ENCODE assay signal across 15 cellular contexts in the genomic region with DNA sequence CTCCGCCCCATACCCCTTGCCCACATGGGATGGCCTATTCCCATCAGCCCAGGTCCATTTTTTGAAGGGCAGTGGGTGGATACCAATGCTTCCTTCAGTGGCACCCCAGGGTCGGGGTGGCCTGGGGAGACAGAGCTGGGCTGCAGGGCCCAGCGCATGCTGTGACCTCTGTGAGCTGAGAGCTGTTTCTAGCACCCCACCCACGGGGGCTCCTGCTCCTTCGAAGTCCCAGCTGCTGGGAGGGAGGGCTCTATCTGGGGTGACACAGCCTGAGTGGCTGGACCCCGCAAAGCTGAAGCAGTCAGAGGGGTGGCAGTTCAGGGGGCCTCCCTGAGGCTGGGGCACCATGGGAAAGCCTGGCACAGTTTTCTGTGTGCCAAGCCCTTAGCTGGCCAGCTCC.
"Had no signal": no experiment of that assay in that cellular context is flagged by ENCODE, and none has a peak within 500 bp of the region (broad histone marks: within the 10 kb centered on the region; RNA-seq: fewer than 3 reads in every experiment).

No MANE protein-coding gene starts in this region.

- H3K9ac ChIP-seq: neural progenitor cell, parathyroid adenoma had no signal

- DNase-seq: effector memory CD4-positive, alpha-beta T cell; natural killer cell; occipital lobe; stimulated activated CD4-positive, alpha-beta T cell treated with anti-CD3 and anti-CD28 coated beads, Interleukin-15, amount 100 ng/mL, for 24 hours; stimulated activated CD4-positive, alpha-beta T cell treated with anti-CD3 and anti-CD28 coated beads, Interleukin-1b, Interleukin-23, amount 100 ng/mL, for 48 hours; stimulated activated CD4-positive, alpha-beta T cell treated with anti-CD3 and anti-CD28 coated beads, Interleukin-4, amount 100 ng/mL, for 24 hours; tibial artery had no signal

- H2AFZ ChIP-seq: neural progenitor cell, parathyroid adenoma had no signal

- H3K27ac ChIP-seq: neural progenitor cell, parathyroid adenoma, prostate gland had no signal

- ATAC-seq: esophagus mucosa; natural killer cell; stimulated activated memory B cell treated with anti-CD40 and anti-IgM and Interleukin-4, amounts not matched to agents 10 μg/mL and 1 μg/mL and 100 μg/mL, for 72 hours had no signal

- H3K36me3 ChIP-seq: neural progenitor cell, prostate gland had no signal

- H3K27me3 ChIP-seq: heart left ventricle, neural progenitor cell, spleen, tibial artery, upper lobe of right lung had no signal

- H3K4me3 ChIP-seq: heart left ventricle, neural progenitor cell, prostate gland, spleen, tibial artery, upper lobe of right lung had no signal

- H3K9me3 ChIP-seq: heart left ventricle, prostate gland, spleen, tibial artery, upper lobe of right lung had no signal

- H3K4me2 ChIP-seq: neural progenitor cell had no signal

- H3K4me1 ChIP-seq: neural progenitor cell, parathyroid adenoma, prostate gland had no signal
